8 cellular contexts compared by ENCODE assay signal in genomic region chr22:18056802-18057474, GRCh38.
DNase-seq lines count a peak whose midpoint lies in the region; ATAC-seq lines count a peak whose summit lies in the region.

No MANE protein-coding gene starts in this region.

- H3K27me3 ChIP-seq in endocrine pancreas (ENCODE audit: control insufficient read depth, insufficient read depth, low read length) (no peaks in the 10 kb centered on the region), subcutaneous abdominal adipose tissue (ENCODE audit: control insufficient read depth in 5 of 5, insufficient read depth in 4 of 5, low read length in 5 of 5) (peaks cover 0 to 3% (median 0%) of the 10 kb centered on the region in 5 donors)

- peaks cover 4% of the 10 kb centered on the region for H3K4me1 Mint-ChIP-seq in activated T-cell treated with anti-CD3 and anti-CD28 coated beads, Interleukin-2, amount 50 U/mL, for 24 hours (ENCODE audit: low read depth)

- no peak for DNase-seq in GM03348 (ENCODE audit: low spot score)
- no peak for DNase-seq in Kasumi-1 (lab: John Stamatoyannopoulos, UW)
- no peak for DNase-seq in Ammon's horn (ENCODE audit: low spot score)
- no peak for DNase-seq in activated T-cell treated with anti-CD3 and anti-CD28 coated beads, Interleukin-2, amount 50 U/mL, for 24 hours

- peaks cover 4% of the 10 kb centered on the region for H3K27me3 Mint-ChIP-seq in activated T-cell treated with anti-CD3 and anti-CD28 coated beads, Interleukin-2, amount 50 U/mL, for 24 hours

- H3K9ac ChIP-seq in endocrine pancreas (ENCODE audit: control insufficient read depth, insufficient read depth, low read length) = peak overlapping the region; percentile 42
- H3K9ac ChIP-seq in subcutaneous abdominal adipose tissue (ENCODE audit: low read length in 5 of 5) = no peak overlapping the region

- H3K27ac Mint-ChIP-seq in activated T-cell treated with anti-CD3 and anti-CD28 coated beads, Interleukin-2, amount 50 U/mL, for 24 hours = no peak overlapping the region

- H3K4me3 Mint-ChIP-seq in activated T-cell treated with anti-CD3 and anti-CD28 coated beads, Interleukin-2, amount 50 U/mL, for 24 hours = no peak overlapping the region

- H3K9me3 ChIP-seq in endocrine pancreas (ENCODE audit: control insufficient read depth, low read length) = no peaks in the 10 kb centered on the region
- no peaks in the 10 kb centered on the region for H3K9me3 ChIP-seq in subcutaneous abdominal adipose tissue (ENCODE audit: control insufficient read depth in 5 of 5, low read length in 5 of 5)

- H3K4me3 ChIP-seq in endocrine pancreas (ENCODE audit: control insufficient read depth, insufficient read depth, low read length) = no peak overlapping the region
- H3K4me3 ChIP-seq in subcutaneous abdominal adipose tissue (ENCODE audit: low read depth in 1 of 5, low read length in 5 of 5) = no peak overlapping the region

- H3K36me3 Mint-ChIP-seq in activated T-cell treated with anti-CD3 and anti-CD28 coated beads, Interleukin-2, amount 50 U/mL, for 24 hours (ENCODE audit: low read depth) = no peaks in the 10 kb centered on the region

- peak; percentile 60 for ATAC-seq in GM19372 (IDR thresholded peaks at IDR 0.05; ENCODE audit: low read depth, unreplicated experiment)
- peak; percentile 67 for ATAC-seq in HG03135 (IDR thresholded peaks at IDR 0.05; ENCODE audit: unreplicated experiment)

- peaks cover 15% of the 10 kb centered on the region for H3K4me1 ChIP-seq in endocrine pancreas (ENCODE audit: control insufficient read depth, insufficient read depth, low read length)
- H3K4me1 ChIP-seq in subcutaneous abdominal adipose tissue (ENCODE audit: control insufficient read depth in 5 of 5, insufficient read depth in 5 of 5, low read length in 5 of 5) = peaks cover 2 to 23% (median 21%) of the 10 kb centered on the region in 5 donors

- H3K27ac ChIP-seq in subcutaneous abdominal adipose tissue (ENCODE audit: low read depth, low read length) = peak overlapping the region; percentile 54

- H3K36me3 ChIP-seq in endocrine pancreas (ENCODE audit: control insufficient read depth, insufficient read depth, low read length) = no peaks in the 10 kb centered on the region
- H3K36me3 ChIP-seq in subcutaneous abdominal adipose tissue (ENCODE audit: control insufficient read depth in 5 of 5, insufficient read depth in 5 of 5, low read length in 5 of 5) = no peaks in the 10 kb centered on the region

- H3K9me3 Mint-ChIP-seq in activated T-cell treated with anti-CD3 and anti-CD28 coated beads, Interleukin-2, amount 50 U/mL, for 24 hours = no peaks in the 10 kb centered on the region
